ENCODE assay signal across 1 cellular context in genomic region chr4:132123870-132124623, GRCh38.
TF ChIP-seq lines count a peak whose summit lies in the region.

No MANE protein-coding gene starts in this region.

TF ChIP-seq in WTC11, 78 proteins besides CTCF, POLR2A, EP300 and RAD21 (continued from another document):
- TF ChIP-seq ZSCAN18 (CRISPR knock-in tag; IDR thresholded peaks at IDR 0.05) (no peak), ESRRA (CRISPR knock-in tag; IDR thresholded peaks at IDR 0.05; ENCODE audit: borderline replicate concordance) (no peak), NFATC4 (CRISPR knock-in tag; IDR thresholded peaks at IDR 0.05) (no peak), IRF1 (CRISPR knock-in tag; IDR thresholded peaks at IDR 0.05) (no peak), FOXJ3 (CRISPR knock-in tag; IDR thresholded peaks at IDR 0.05; ENCODE audit: borderline replicate concordance) (no peak)
